Comparison of ENCODE assay signal across 11 cellular contexts in the genomic region with DNA sequence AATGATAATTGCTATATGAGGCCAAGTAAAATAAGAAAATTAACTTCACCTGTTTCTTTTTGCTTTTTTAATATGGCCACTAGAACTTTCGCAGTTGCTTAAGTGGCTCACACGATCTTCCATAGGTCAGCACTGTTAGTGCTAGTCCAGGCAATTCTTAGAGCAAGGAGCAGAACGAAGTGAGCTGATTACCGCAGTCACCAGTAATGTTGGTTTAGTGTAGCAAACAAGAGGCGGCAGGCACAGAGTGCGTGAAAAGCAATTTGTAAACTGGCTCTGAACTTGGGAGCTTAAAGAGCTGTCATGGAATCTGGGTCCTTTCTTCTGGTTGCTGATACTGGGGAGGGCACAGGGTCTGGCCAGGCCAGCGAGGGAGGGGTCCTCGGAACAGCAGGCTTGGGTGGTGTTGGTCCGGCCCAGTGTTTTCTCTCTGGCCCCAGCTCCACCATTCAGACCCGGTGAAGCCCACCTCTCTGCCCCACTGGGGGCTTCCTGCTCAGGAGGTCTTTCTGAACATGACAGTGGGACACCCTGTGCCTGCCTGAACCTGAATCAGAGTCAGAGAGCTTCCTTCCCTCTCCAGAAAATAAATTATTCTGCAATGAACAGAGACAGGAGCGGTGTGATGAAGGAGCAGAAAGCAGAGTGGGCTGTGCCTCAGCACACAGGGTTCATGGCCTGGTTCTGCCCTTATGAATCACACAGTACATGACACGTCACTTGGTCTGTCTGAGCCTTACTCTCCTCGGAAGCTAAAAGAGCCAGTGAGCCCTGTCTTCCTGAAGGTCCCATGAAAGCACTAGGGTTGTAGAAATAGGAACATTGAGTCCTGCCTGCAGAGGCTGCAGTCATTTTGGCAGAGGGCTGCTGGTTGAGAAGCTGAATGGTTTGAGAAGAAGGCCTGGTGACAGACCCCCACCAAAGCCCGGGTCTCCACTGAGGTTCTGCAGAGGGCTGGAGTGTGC. TPM values are rescaled to one million over a fixed set of nuclear protein-coding genes. Genes with fewer than 3 reads are reported as not detected.
DNase-seq lines count a peak whose midpoint lies in the region; ATAC-seq, FAIRE-seq and TF ChIP-seq lines count a peak whose summit lies in the region.
"Had no signal": no experiment of that assay in that cellular context is flagged by ENCODE, and none has a peak within 500 bp of the region (broad histone marks: within the 10 kb centered on the region; RNA-seq: fewer than 3 reads in every experiment).

No MANE protein-coding gene starts in this region.

- no peaks in the 10 kb centered on the region for H3K9me2 ChIP-seq in PC-9 (ENCODE audit: insufficient read depth)
- H3K9me2 ChIP-seq in MM.1S (replicated peaks; ENCODE audit: insufficient read depth, low read length) = no peaks in the 10 kb centered on the region

- DNase-seq in A549 (ENCODE audit: low read depth in 1 of 2, low spot score in 1 of 2) (no peak), PC-9 (no peak), esophagus squamous epithelium (lab: John Stamatoyannopoulos, UW) (no peak), nephron progenitor cell (no peak), MM.1S (no peak), dedifferentiated amniotic fluid mesenchymal stem cell (ENCODE audit: extremely low spot score) (no peak), HAP-1 (ENCODE audit: low spot score in 2 of 2) (no peak)
- DNase-seq in activated CD4-positive, alpha-beta memory T cell treated with anti-CD3 and anti-CD28 coated beads, Interleukin-2, amount 10 ng/mL, durations not matched to agents 7 days and 5 days = no peak
- DNase-seq: foreskin melanocyte; stimulated activated CD4-positive, alpha-beta T cell treated with anti-CD3 and anti-CD28 coated beads, Interleukin-4, amount 100 ng/mL, for 4 hours had no signal

- TF ChIP-seq RAD21 in A549 (conservative IDR thresholded peaks at IDR 0.05 in 1 of 2, IDR thresholded peaks at IDR 0.05 in 1 of 2) = no peak

- 83% methylated on average over 14 of the region's 14 CpGs for WGBS in A549 (ENCODE audit: missing lambda C conversion rate)
- WGBS in esophagus squamous epithelium, 2 donors = 78 to 80% methylated on average over 12 to 13 of the region's 14 CpGs

- no peak for TF ChIP-seq POLR2A in A549 (IDR thresholded peaks at IDR 0.05; ENCODE audit: low read length)
- no peak for TF ChIP-seq POLR2A in esophagus squamous epithelium (IDR thresholded peaks at IDR 0.05)

- no peak overlapping the region for H3K9ac ChIP-seq in MM.1S (ENCODE audit: low read length)

- TF ChIP-seq EP300 in A549 (IDR thresholded peaks at IDR 0.05) = no peak

- H3K4me3 Mint-ChIP-seq in nephron progenitor cell = no peak overlapping the region
- no peak overlapping the region for H3K4me3 Mint-ChIP-seq in activated CD4-positive, alpha-beta memory T cell treated with anti-CD3 and anti-CD28 coated beads, Interleukin-2, amount 10 ng/mL, durations not matched to agents 7 days and 5 days

- peak overlapping the region; percentile 32 for H3K27ac Mint-ChIP-seq in nephron progenitor cell
- no peak overlapping the region for H3K27ac Mint-ChIP-seq in activated CD4-positive, alpha-beta memory T cell treated with anti-CD3 and anti-CD28 coated beads, Interleukin-2, amount 10 ng/mL, durations not matched to agents 7 days and 5 days

- intact Hi-C loops in PC-9 (cut with micrococcal nuclease; ENCODE audit: unreplicated experiment) = no loop called here
- intact Hi-C loops in esophagus squamous epithelium (cut with DNase I) = no loop called here

- H3K4me3 ChIP-seq in A549 = no peak overlapping the region
- H3K4me3 ChIP-seq in PC-9 = no peak overlapping the region
- H3K4me3 ChIP-seq in esophagus squamous epithelium = no peak overlapping the region
- H3K4me3 ChIP-seq in MM.1S (ENCODE audit: low read length) = no peak overlapping the region
- H3K4me3 ChIP-seq in HAP-1 = no peak overlapping the region

- H3K9me3 Mint-ChIP-seq in nephron progenitor cell = no peaks in the 10 kb centered on the region
- no peaks in the 10 kb centered on the region for H3K9me3 Mint-ChIP-seq in activated CD4-positive, alpha-beta memory T cell treated with anti-CD3 and anti-CD28 coated beads, Interleukin-2, amount 10 ng/mL, durations not matched to agents 7 days and 5 days

- H4K20me1 ChIP-seq in PC-9 (ENCODE audit: insufficient read depth) = no peaks in the 10 kb centered on the region
- no peaks in the 10 kb centered on the region for H4K20me1 ChIP-seq in MM.1S (ENCODE audit: insufficient read depth, low read length)

- no peaks in the 10 kb centered on the region for H3K9me3 ChIP-seq in A549
- no peaks in the 10 kb centered on the region for H3K9me3 ChIP-seq in PC-9 (ENCODE audit: insufficient read depth, low read depth)
- H3K9me3 ChIP-seq in esophagus squamous epithelium = no peaks in the 10 kb centered on the region
- H3K9me3 ChIP-seq in MM.1S (replicated peaks; ENCODE audit: insufficient read depth, low read length) = no peaks in the 10 kb centered on the region
- H3K9me3 ChIP-seq in HAP-1 = no peaks in the 10 kb centered on the region

- no peak for TF ChIP-seq CTCF in A549 (IDR thresholded peaks at IDR 0.05)
- TF ChIP-seq CTCF in PC-9 (conservative IDR thresholded peaks at IDR 0.05) = no peak
- TF ChIP-seq CTCF in esophagus squamous epithelium (IDR thresholded peaks at IDR 0.05) = no peak
- no peak for TF ChIP-seq CTCF in nephron progenitor cell (IDR thresholded peaks at IDR 0.05)
- TF ChIP-seq CTCF in MM.1S (IDR thresholded peaks at IDR 0.05; ENCODE audit: low read length) = no peak

- in situ Hi-C loops in HAP-1 (cut with MboI; ENCODE audit: low sequenced_read_pairs) = loop anchor here (25.0 kb wide), 1 partner anchor 570 kb away; a partner anchor contains a TSS

- peaks cover 93% of the 10 kb centered on the region for H3K36me3 Mint-ChIP-seq in nephron progenitor cell (ENCODE audit: low read depth)
- peaks cover 91% of the 10 kb centered on the region for H3K36me3 Mint-ChIP-seq in activated CD4-positive, alpha-beta memory T cell treated with anti-CD3 and anti-CD28 coated beads, Interleukin-2, amount 10 ng/mL, durations not matched to agents 7 days and 5 days (ENCODE audit: low read depth)

- no peak for FAIRE-seq in A549 (lab: Jason Lieb, UNC)
- FAIRE-seq: urothelium cell line had no signal

- peaks cover 4% of the 10 kb centered on the region for H3K4me1 Mint-ChIP-seq in nephron progenitor cell
- H3K4me1 Mint-ChIP-seq in activated CD4-positive, alpha-beta memory T cell treated with anti-CD3 and anti-CD28 coated beads, Interleukin-2, amount 10 ng/mL, durations not matched to agents 7 days and 5 days = no peaks in the 10 kb centered on the region

- H3F3A ChIP-seq in PC-9 (ENCODE audit: insufficient read depth, low read depth) = peaks cover 33% of the 10 kb centered on the region
- H3F3A ChIP-seq in MM.1S (ENCODE audit: insufficient read depth, low read length) = no peaks in the 10 kb centered on the region

- ATAC-seq in A549 = peak; percentile 45 to 55; a peak in 4 of 6 replicates

- H2AFZ ChIP-seq in PC-9 (no peak overlapping the region), MM.1S (ENCODE audit: low read length) (no peak overlapping the region)

- peaks cover 3% of the 10 kb centered on the region for H3K27me3 Mint-ChIP-seq in nephron progenitor cell (ENCODE audit: low read depth, poor library complexity)
- H3K27me3 Mint-ChIP-seq in activated CD4-positive, alpha-beta memory T cell treated with anti-CD3 and anti-CD28 coated beads, Interleukin-2, amount 10 ng/mL, durations not matched to agents 7 days and 5 days = no peaks in the 10 kb centered on the region

- CTCF ChIA-PET in A549 (lab: Yijun Ruan, JAX) = interaction anchor here (0.9 to 1.5 kb wide), 2 partner anchors 21 to 321 kb away, joined by 3 read pairs; no protein-coding TSS in a partner anchor
- CTCF ChIA-PET in PC-9 (lab: Charles Lee) = no interaction called here
- CTCF ChIA-PET in activated CD4-positive, alpha-beta memory T cell treated with anti-CD3 and anti-CD28 coated beads, Interleukin-2, amount 10 ng/mL, durations not matched to agents 7 days and 5 days (lab: Charles Lee) = no interaction called here

- H3K4me1 ChIP-seq in A549 (peaks cover 59% of the 10 kb centered on the region), PC-9 (replicated peaks; ENCODE audit: insufficient read depth) (peaks cover 26% of the 10 kb centered on the region), esophagus squamous epithelium (peaks cover 3 to 95% (median 55%) of the 10 kb centered on the region in 3 donors), MM.1S (ENCODE audit: low read length) (no peaks in the 10 kb centered on the region), HAP-1 (no peaks in the 10 kb centered on the region)

- H3K4me2 ChIP-seq in A549 (no peak overlapping the region), PC-9 (no peak overlapping the region), MM.1S (ENCODE audit: low read depth, low read length) (no peak overlapping the region)

- H3K79me2 ChIP-seq in PC-9 (ENCODE audit: low read depth) (peaks cover 14% of the 10 kb centered on the region), MM.1S (ENCODE audit: low read length) (no peaks in the 10 kb centered on the region)

- H3K27ac ChIP-seq in A549 (peak overlapping the region; percentile 31 to 72; a peak in 5 of 6 replicates), PC-9 (0 out of 2 replicates have a peak overlapping the region, but pooled peaks have one; percentile 19), esophagus squamous epithelium (peak overlapping the region; percentile 77 to 91 (median 88)), MM.1S (ENCODE audit: low read length) (no peak overlapping the region)

- H3K27me3 ChIP-seq in PC-9 (ENCODE audit: insufficient read depth, low read depth) (no peaks in the 10 kb centered on the region), esophagus squamous epithelium (no peaks in the 10 kb centered on the region), MM.1S (replicated peaks; ENCODE audit: insufficient read depth, low read length) (no peaks in the 10 kb centered on the region), HAP-1 (ENCODE audit: low read depth) (no peaks in the 10 kb centered on the region)

- BruUV-seq in PC-9 (replicated peaks; lab: Mats Ljungman, UMichigan) = no TSS peak

- H3K36me3 ChIP-seq in PC-9 (ENCODE audit: low read depth) (peaks cover 34% of the 10 kb centered on the region), esophagus squamous epithelium (peaks cover 61 to 99% (median 73%) of the 10 kb centered on the region in 3 donors), MM.1S (replicated peaks; ENCODE audit: insufficient read depth, low read length) (no peaks in the 10 kb centered on the region), HAP-1 (replicated peaks) (peaks cover 96% of the 10 kb centered on the region)

- POLR2A ChIA-PET in A549 (lab: Yijun Ruan, JAX) = interaction anchor here (0.6 kb wide), 1 partner anchor 14 kb away, joined by 3 read pairs; no protein-coding TSS in a partner anchor
- POLR2A ChIA-PET in PC-9 (lab: Charles Lee; ENCODE audit: unreplicated experiment) = no interaction called here
- POLR2A ChIA-PET in activated CD4-positive, alpha-beta memory T cell treated with anti-CD3 and anti-CD28 coated beads, Interleukin-2, amount 10 ng/mL, durations not matched to agents 7 days and 5 days (lab: Charles Lee) = interaction anchor here (1.5 kb wide), 1 partner anchor 339 kb away, joined by 3 read pairs; no protein-coding TSS in a partner anchor

RNA-seq across cellular contexts. Expression of a gene that starts 11.9 kb away (rescaled TPM):
- polyA plus RNA-seq in A549 (2011; rRNA removed) (41.6 and 42.6 TPM in 2 replicates), A549 (2017; fragmentation: RNase III; extraction: RNeasy Plus Mini Kit Qiagen cat#74134 plus additional on column Dnase treatment) (45.5 to 48.0 TPM (median 46.1 TPM) in 3 replicates)
- 35.1 and 45.9 TPM in 2 replicates for polyA plus RNA-seq in A549 (2012; cell fraction: cytosol; rRNA removed)
- polyA plus RNA-seq in A549 (2012; cell fraction: nucleus; rRNA removed) = 87.4 and 104 TPM in 2 replicates
- polyA minus RNA-seq in A549 (2011; rRNA and poly(A)+ RNA removed) = 38.4 and 46.6 TPM in 2 replicates
- total RNA-seq in PC-9 (2021) (20.4 and 25.2 TPM in 2 replicates), esophagus squamous epithelium (100 to 1,000 TPM in 1 of 4 donors, 10 to 100 TPM in 3; 67.5 to 118 (median 78.8) TPM)
- 10 to 100 TPM; 11.4 to 11.5 TPM for total RNA-seq in activated CD4-positive, alpha-beta memory T cell treated with anti-CD3 and anti-CD28 coated beads, Interleukin-2, amount 10 ng/mL, durations not matched to agents 7 days and 5 days
